2 cellular contexts compared by ENCODE assay signal in genomic region chr22:38657248-38657909, GRCh38.
TF ChIP-seq lines count a peak whose summit lies in the region.

No MANE protein-coding gene starts in this region.

TF ChIP-seq in SK-N-SH treated with all-trans-retinoic acid at 6 μM for 48 hours, 23 proteins besides CTCF, POLR2A, EP300 and RAD21:
- TF ChIP-seq ZNF8 (CRISPR knock-in tag; IDR thresholded peaks at IDR 0.05) (no peak), ZNF565 (CRISPR knock-in tag; conservative IDR thresholded peaks at IDR 0.05; ENCODE audit: low read depth) (no peak), ZNF70 (CRISPR knock-in tag; IDR thresholded peaks at IDR 0.05) (no peak), TOX (CRISPR knock-in tag; IDR thresholded peaks at IDR 0.05; ENCODE audit: borderline replicate concordance) (no peak), CSDC2 (CRISPR knock-in tag; IDR thresholded peaks at IDR 0.05) (no peak), ISL1 (CRISPR knock-in tag; IDR thresholded peaks at IDR 0.05) (no peak), TCF4 (CRISPR knock-in tag; IDR thresholded peaks at IDR 0.05; ENCODE audit: borderline replicate concordance) (no peak), RARB (CRISPR knock-in tag; IDR thresholded peaks at IDR 0.05) (no peak), GLIS3 (CRISPR knock-in tag; IDR thresholded peaks at IDR 0.05) (no peak), ZFP30 (CRISPR knock-in tag; IDR thresholded peaks at IDR 0.05) (no peak), POU6F1 (CRISPR knock-in tag; IDR thresholded peaks at IDR 0.05; ENCODE audit: borderline replicate concordance, low read depth) (no peak), PPARA (CRISPR knock-in tag; IDR thresholded peaks at IDR 0.05; ENCODE audit: borderline replicate concordance) (no peak)

TF ChIP-seq in HepG2, 621 proteins besides CTCF, POLR2A, EP300 and RAD21 (continues in another document):
- TF ChIP-seq NR1H2 (CRISPR knock-in tag; IDR thresholded peaks at IDR 0.05; ENCODE audit: borderline replicate concordance, low read depth) (no peak), SIX4 (CRISPR knock-in tag; IDR thresholded peaks at IDR 0.05) (no peak), ZNF768 (CRISPR knock-in tag; IDR thresholded peaks at IDR 0.05) (no peak), TOPORS (CRISPR knock-in tag; IDR thresholded peaks at IDR 0.05) (no peak), BRF2 (CRISPR knock-in tag; IDR thresholded peaks at IDR 0.05) (no peak), PTBP1 (IDR thresholded peaks at IDR 0.05; ENCODE audit: low read depth, low read length, poor library complexity, severe bottlenecking) (no peak), TRIM24 (CRISPR knock-in tag; IDR thresholded peaks at IDR 0.05) (no peak), LCORL (IDR thresholded peaks at IDR 0.05) (no peak), LCORL (CRISPR knock-in tag; IDR thresholded peaks at IDR 0.05) (no peak), ZNF430 (CRISPR knock-in tag; IDR thresholded peaks at IDR 0.05) (no peak), RERE (CRISPR knock-in tag; IDR thresholded peaks at IDR 0.05; ENCODE audit: low read depth) (no peak), KIAA2018 (CRISPR knock-in tag; IDR thresholded peaks at IDR 0.05; ENCODE audit: borderline replicate concordance) (no peak), ZBTB43 (CRISPR knock-in tag; conservative IDR thresholded peaks at IDR 0.05) (no peak), ZNF496 (CRISPR knock-in tag; IDR thresholded peaks at IDR 0.05; ENCODE audit: insufficient replicate concordance) (no peak), SAP130 (CRISPR knock-in tag; IDR thresholded peaks at IDR 0.05; ENCODE audit: low read depth) (peak; percentile 58), ZNF883 (CRISPR knock-in tag; IDR thresholded peaks at IDR 0.05; ENCODE audit: not compliant biosample characterization) (no peak), POGK (CRISPR knock-in tag; conservative IDR thresholded peaks at IDR 0.05) (no peak), ZBTB7B (CRISPR knock-in tag; IDR thresholded peaks at IDR 0.05) (no peak), HOXA5 (CRISPR knock-in tag; IDR thresholded peaks at IDR 0.05) (no peak), IRF9 (CRISPR knock-in tag; IDR thresholded peaks at IDR 0.05; ENCODE audit: borderline replicate concordance) (no peak), ZSCAN22 (CRISPR knock-in tag; IDR thresholded peaks at IDR 0.05) (no peak), KDM5A (IDR thresholded peaks at IDR 0.05; ENCODE audit: borderline replicate concordance, low read length) (no peak), HDAC1 (CRISPR knock-in tag; IDR thresholded peaks at IDR 0.05) (no peak), ATF7-NPFF (CRISPR knock-in tag; IDR thresholded peaks at IDR 0.05; ENCODE audit: low read depth) (no peak), HMGXB3 (CRISPR knock-in tag; IDR thresholded peaks at IDR 0.05; ENCODE audit: borderline replicate concordance) (peak; percentile 65; the same call in 1 of the 2 replicates), ZNF510 (CRISPR knock-in tag; IDR thresholded peaks at IDR 0.05; ENCODE audit: low read depth) (no peak), MEIS1 (CRISPR knock-in tag; IDR thresholded peaks at IDR 0.05; ENCODE audit: borderline replicate concordance) (no peak), NCOA5 (CRISPR knock-in tag; IDR thresholded peaks at IDR 0.05) (no peak)
